Comparison of ENCODE assay signal across 22 cellular contexts in genomic region chr4:119788334-119789266, GRCh38.
"Had no signal": no experiment of that assay in that cellular context is flagged by ENCODE, and none has a peak within 500 bp of the region (broad histone marks: within the 10 kb centered on the region; RNA-seq: fewer than 3 reads in every experiment).

No MANE protein-coding gene starts in this region.

- H3K36me3 Mint-ChIP-seq: activated naive CD8-positive, alpha-beta T cell treated with anti-CD3 and anti-CD28 coated beads for 36 hours; immature natural killer cell; naive B cell had no signal

- ATAC-seq: activated CD4-positive, alpha-beta T cell treated with anti-CD3 and anti-CD28 coated beads for 36 hours; activated T-helper 17 cell treated with anti-CD3 and anti-CD28 coated beads, Interleukin-2, amount 50 U/mL, for 72 hours; foreskin keratinocyte; left ventricle myocardium superior; sciatic nerve had no signal

- H3K27me3 ChIP-seq: cardiac muscle cell, dorsolateral prefrontal cortex, foreskin keratinocyte, thyroid gland had no signal

- H3K4me3 ChIP-seq: cardiac muscle cell, dorsolateral prefrontal cortex, smooth muscle cell, thyroid gland had no signal

- H3K4me1 ChIP-seq: foreskin keratinocyte, parathyroid adenoma, thyroid gland had no signal

- H3K4me1 Mint-ChIP-seq: activated CD4-positive, alpha-beta T cell treated with anti-CD3 and anti-CD28 coated beads for 36 hours; activated naive CD8-positive, alpha-beta T cell treated with anti-CD3 and anti-CD28 coated beads for 36 hours; activated T-helper 17 cell treated with anti-CD3 and anti-CD28 coated beads, Interleukin-2, amount 50 U/mL, for 72 hours; immature natural killer cell; naive B cell had no signal

- H3K27me3 Mint-ChIP-seq: activated T-helper 17 cell treated with anti-CD3 and anti-CD28 coated beads, Interleukin-2, amount 50 U/mL, for 72 hours had no signal

- H3K9me3 Mint-ChIP-seq: activated naive CD8-positive, alpha-beta T cell treated with anti-CD3 and anti-CD28 coated beads for 36 hours; activated T-helper 17 cell treated with anti-CD3 and anti-CD28 coated beads, Interleukin-2, amount 50 U/mL, for 72 hours; T-helper 2 cell treated with Interferon-gamma antibody and Interleukin-4, amounts not matched to agents 5 μg/mL and 100 μg/mL, for 36 hours had no signal

- H3K9ac ChIP-seq: parathyroid adenoma had no signal

- H3K36me3 ChIP-seq: cardiac muscle cell, thyroid gland had no signal

- DNase-seq: activated CD4-positive, alpha-beta T cell treated with anti-CD3 and anti-CD28 coated beads for 36 hours; activated CD4-positive, alpha-beta T cell treated with anti-CD3 and anti-CD28 coated beads, Interleukin-2, amount 50 U/mL, for 48 hours; activated naive CD4-positive, alpha-beta T cell; activated naive CD8-positive, alpha-beta T cell treated with anti-CD3 and anti-CD28 coated beads for 36 hours; amygdala; dorsolateral prefrontal cortex; foreskin keratinocyte; hypothalamus; immature natural killer cell; kidney glomerular epithelial cell; left ventricle myocardium superior; naive B cell; stimulated activated CD8-positive, alpha-beta memory T cell treated with anti-CD3 and anti-CD28 coated beads, Interleukin-4, amount 100 ng/mL, for 48 hours; stimulated activated naive CD4-positive, alpha-beta T cell treated with Interleukin-2 at 50 U/mL for 16 hours; thyroid gland had no signal

- H3K27ac Mint-ChIP-seq: activated CD4-positive, alpha-beta T cell treated with anti-CD3 and anti-CD28 coated beads for 36 hours; activated naive CD8-positive, alpha-beta T cell treated with anti-CD3 and anti-CD28 coated beads for 36 hours; activated T-helper 17 cell treated with anti-CD3 and anti-CD28 coated beads, Interleukin-2, amount 50 U/mL, for 72 hours; immature natural killer cell; naive B cell; T-helper 2 cell treated with Interferon-gamma antibody and Interleukin-4, amounts not matched to agents 5 μg/mL and 100 μg/mL, for 36 hours had no signal

- H3K9me3 ChIP-seq: thyroid gland had no signal

- H3K27ac ChIP-seq: cardiac muscle cell, dorsolateral prefrontal cortex, epithelial cell of prostate, foreskin keratinocyte, parathyroid adenoma, thyroid gland had no signal

- H3K4me3 Mint-ChIP-seq: activated CD4-positive, alpha-beta T cell treated with anti-CD3 and anti-CD28 coated beads for 36 hours; activated naive CD8-positive, alpha-beta T cell treated with anti-CD3 and anti-CD28 coated beads for 36 hours; activated T-helper 17 cell treated with anti-CD3 and anti-CD28 coated beads, Interleukin-2, amount 50 U/mL, for 72 hours; immature natural killer cell; naive B cell; T-helper 2 cell treated with Interferon-gamma antibody and Interleukin-4, amounts not matched to agents 5 μg/mL and 100 μg/mL, for 36 hours had no signal
